Comparison of ENCODE assay signal across 34 cellular contexts in the genomic region with DNA sequence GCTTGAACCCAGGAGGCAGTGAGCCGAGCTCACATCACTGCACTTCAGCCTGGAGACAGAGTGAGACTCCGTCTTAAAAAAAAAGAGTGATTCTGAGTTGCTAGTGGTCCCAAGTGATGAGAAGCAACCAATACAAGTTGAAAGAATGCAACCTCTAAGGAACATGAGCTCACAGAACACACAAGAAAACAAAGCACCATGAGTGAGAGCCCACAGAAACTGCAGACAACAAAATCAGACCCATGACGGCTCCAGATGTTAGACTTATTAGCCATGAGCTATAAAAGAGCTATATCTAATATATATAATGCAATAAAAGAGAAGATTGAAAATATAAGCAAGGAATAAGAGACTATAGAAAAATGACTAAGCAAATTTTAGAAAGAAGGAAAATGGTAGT. TPM values are rescaled to one million over a fixed set of nuclear protein-coding genes. Genes with fewer than 3 reads are reported as not detected.
"Had no signal": no experiment of that assay in that cellular context is flagged by ENCODE, and none has a peak within 500 bp of the region (broad histone marks: within the 10 kb centered on the region; RNA-seq: fewer than 3 reads in every experiment).

No MANE protein-coding gene starts in this region.

- H3K27ac ChIP-seq: adrenal gland, body of pancreas, brain microvascular endothelial cell, breast epithelium, VCaP had no signal

- FAIRE-seq: astrocyte, TTC549 had no signal

- DNase-seq: activated B cell treated with CpG ODN at 0.5 μM for 24 hours; activated CD4-positive, alpha-beta memory T cell treated with anti-CD3 and anti-CD28 coated beads for 36 hours; activated CD4-positive, alpha-beta T cell treated with anti-CD3 and anti-CD28 coated beads for 4 hours; activated CD4-positive, alpha-beta T cell treated with anti-CD3 and anti-CD28 coated beads, Interleukin-2, amount 10 ng/mL, durations not matched to agents 24 days and 14 days; activated CD4-positive, alpha-beta T cell treated with anti-CD3 and anti-CD28 coated beads, Interleukin-2, amount 50 U/mL, for 1 hour; activated CD4-positive, alpha-beta T cell treated with anti-CD3 and anti-CD28 coated beads, Interleukin-2, amount 50 U/mL, for 4 hours; activated CD4-positive, CD25-positive, alpha-beta regulatory T cell treated with anti-CD3 and anti-CD28 coated beads, Interleukin-2, amount 50 U/mL, for 72 hours; activated CD8-positive, alpha-beta memory T cell treated with anti-CD3 and anti-CD28 coated beads, Interleukin-2, amount 50 U/mL, for 4 hours; activated CD8-positive, alpha-beta T cell treated with anti-CD3 and anti-CD28 coated beads for 36 hours; activated effector memory CD4-positive, alpha-beta T cell treated with anti-CD3 and anti-CD28 coated beads, Interleukin-2, amount 50 U/mL, for 16 hours; activated gamma-delta T cell treated with Interleukin-2 at 50 U/mL for 16 hours; activated naive CD4-positive, alpha-beta T cell; activated naive CD4-positive, alpha-beta T cell treated with anti-CD3 and anti-CD28 coated beads for 36 hours; activated naive CD4-positive, alpha-beta T cell treated with anti-CD3 and anti-CD28 coated beads, Interleukin-2, amount 50 U/mL, for 16 hours; activated naive CD8-positive, alpha-beta T cell treated with anti-CD3 and anti-CD28 coated beads for 36 hours; activated T-cell treated with anti-CD3 and anti-CD28 coated beads for 4 hours; activated T-cell treated with anti-CD3 and anti-CD28 coated beads, Interleukin-2, amount 50 U/mL, for 1 hour; activated T-cell treated with anti-CD3 and anti-CD28 coated beads, Interleukin-2, amount 50 U/mL, for 4 hours; activated T-cell treated with anti-CD3 and anti-CD28 coated beads, Interleukin-2, amount 50 U/mL, for 72 hours; adrenal gland; amniotic stem cell; body of pancreas; brain microvascular endothelial cell; central memory CD4-positive, alpha-beta T cell; T-helper 2 cell; T-helper 9 cell had no signal

- H3K4me3 ChIP-seq: adrenal gland, body of pancreas, breast epithelium had no signal

- H3K4me1 ChIP-seq: adrenal gland, breast epithelium had no signal

- H3K27me3 ChIP-seq: body of pancreas, brain microvascular endothelial cell, breast epithelium had no signal

- H3K9me3 ChIP-seq: body of pancreas had no signal

- ATAC-seq: activated CD8-positive, alpha-beta T cell treated with anti-CD3 and anti-CD28 coated beads for 36 hours; activated naive CD4-positive, alpha-beta T cell treated with anti-CD3 and anti-CD28 coated beads, Interleukin-2, amount 50 U/mL, for 72 hours; activated T-cell treated with anti-CD3 and anti-CD28 coated beads, Interleukin-2, amount 50 U/mL, for 4 hours; activated T-cell treated with anti-CD3 and anti-CD28 coated beads, Interleukin-2, amount 50 U/mL, for 72 hours; activated T-helper 17 cell treated with anti-CD3 and anti-CD28 coated beads, Interleukin-2, amount 50 U/mL, for 72 hours; body of pancreas had no signal

- H3K36me3 ChIP-seq: adrenal gland, brain microvascular endothelial cell, breast epithelium had no signal

RNA-seq across cellular contexts. Expression of gene MATN1, which starts 50.0 kb away (rescaled TPM):
- total RNA-seq: breast epithelium, cardiac septum had no signal
- polyA plus RNA-seq: aorta had no signal
